18 cellular contexts compared by ENCODE assay signal in the genomic region with DNA sequence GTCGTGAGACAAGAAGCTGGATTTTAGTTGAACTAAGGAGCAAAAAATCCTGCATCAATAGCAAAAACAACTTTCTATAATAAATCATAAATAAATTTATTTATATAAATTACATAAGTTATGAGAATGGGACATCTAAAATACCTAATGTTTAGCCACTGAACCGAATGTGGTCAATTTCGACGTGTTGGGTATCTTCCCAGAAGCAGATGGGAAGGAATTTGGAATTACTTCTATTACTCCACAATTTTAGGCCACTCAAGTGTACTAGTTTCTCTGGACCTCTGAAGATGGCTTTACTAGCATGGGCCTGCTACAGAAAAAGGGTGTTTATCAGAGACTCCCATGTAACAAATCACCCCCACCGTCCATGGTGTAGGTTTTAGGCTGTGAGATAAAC.
DNase-seq lines count a peak whose midpoint lies in the region; ATAC-seq, FAIRE-seq and TF ChIP-seq lines count a peak whose summit lies in the region.
"Had no signal": no experiment of that assay in that cellular context is flagged by ENCODE, and none has a peak within 500 bp of the region (broad histone marks: within the 10 kb centered on the region; RNA-seq: fewer than 3 reads in every experiment).

No MANE protein-coding gene starts in this region.

- H3K9ac ChIP-seq in mammary epithelial cell (ENCODE audit: insufficient read depth, low read length) (no peak overlapping the region), keratinocyte (ENCODE audit: control insufficient read depth, extremely low read depth, insufficient read depth, low read length) (no peak overlapping the region), smooth muscle cell (ENCODE audit: low read depth) (peak overlapping the region; percentile 58)

- no peaks in the 10 kb centered on the region for H4K20me1 ChIP-seq in mammary epithelial cell (ENCODE audit: insufficient read depth, low read length)
- no peaks in the 10 kb centered on the region for H4K20me1 ChIP-seq in keratinocyte (ENCODE audit: control insufficient read depth, extremely low read depth, insufficient read depth, low read length)
- no peaks in the 10 kb centered on the region for H4K20me1 ChIP-seq in smooth muscle cell (ENCODE audit: low read depth)

- H3K9me3 ChIP-seq in breast epithelium (no peaks in the 10 kb centered on the region), mammary epithelial cell (replicated peaks; ENCODE audit: insufficient read depth, low read length) (no peaks in the 10 kb centered on the region), keratinocyte (ENCODE audit: control insufficient read depth, low read depth, low read length) (no peaks in the 10 kb centered on the region), smooth muscle cell (replicated peaks; ENCODE audit: low read depth) (no peaks in the 10 kb centered on the region)

- H3K4me2 ChIP-seq in mammary epithelial cell (ENCODE audit: insufficient read depth, low read depth, low read length) (no peak overlapping the region), keratinocyte (ENCODE audit: control insufficient read depth, extremely low read depth, insufficient read depth, low read depth, low read length) (peak overlapping the region; percentile 46), smooth muscle cell (peak overlapping the region; percentile 50)

- CTCF ChIA-PET in MCF 10A (lab: Yijun Ruan, JAX) (interaction anchor here (1.3 kb wide), 1 partner anchor 18 kb away, joined by 8 read pairs; no protein-coding TSS in a partner anchor), mammary epithelial cell (lab: Charles Lee; ENCODE audit: low non-redundant PET) (no interaction called here)

- no peaks in the 10 kb centered on the region for H3K4me1 ChIP-seq in breast epithelium
- peaks cover 22% of the 10 kb centered on the region for H3K4me1 ChIP-seq in mammary epithelial cell (ENCODE audit: insufficient read depth, low read length)
- H3K4me1 ChIP-seq in keratinocyte (ENCODE audit: control insufficient read depth, extremely low read depth, insufficient read depth, low read length), result peaks cover 39% of the 10 kb centered on the region
- H3K4me1 ChIP-seq in smooth muscle cell (ENCODE audit: low read depth), result peaks cover 24% of the 10 kb centered on the region

- H3K36me3 ChIP-seq in breast epithelium (no peaks in the 10 kb centered on the region), mammary epithelial cell (ENCODE audit: insufficient read depth, low read length) (no peaks in the 10 kb centered on the region), keratinocyte (ENCODE audit: control insufficient read depth in 2 of 2, extremely low read depth in 1 of 2, insufficient read depth in 2 of 2, low read length in 2 of 2) (no peaks in the 10 kb centered on the region), smooth muscle cell (ENCODE audit: low read depth) (no peaks in the 10 kb centered on the region)

- intact Hi-C loops in MCF 10A (cut with micrococcal nuclease) (no loop called here), breast epithelium (cut with DNase I; ENCODE audit: low total_unique reads) (no loop called here), mammary epithelial cell (cut with micrococcal nuclease) (loop anchor here (1.0 kb wide), 1 partner anchor 12 kb away; no protein-coding TSS in a partner anchor)

- no peak for DNase-seq in MCF 10A (ENCODE audit: unreplicated experiment)
- no peak for DNase-seq in breast epithelium (ENCODE audit: low spot score in 2 of 2)
- DNase-seq in mammary epithelial cell, result no peak
- no peak for DNase-seq in keratinocyte (ENCODE audit: low read depth, low spot score)
- no peak for DNase-seq in smooth muscle cell (lab: John Stamatoyannopoulos, UW; ENCODE audit: unreplicated experiment)
- DNase-seq in anterior cingulate cortex (lab: John Stamatoyannopoulos, UW), result no peak
- DNase-seq: 8988T; activated CD4-positive, alpha-beta memory T cell treated with anti-CD3 and anti-CD28 coated beads for 36 hours; NCI-H2029; NCI-H446 treated with DMSO at 0.1 percent for 48 hours; RPMI8226; SW 1271 had no signal

- H3K4me3 ChIP-seq in breast epithelium (no peak overlapping the region), mammary epithelial cell (replicated peaks in 1 of 3; ENCODE audit: insufficient read depth in 1 of 3, low read depth in 2 of 3, low read length in 3 of 3) (no peak overlapping the region), keratinocyte (ENCODE audit: control insufficient read depth in 2 of 3, extremely low read depth in 1 of 3, insufficient read depth in 2 of 3, low read depth in 1 of 3, low read length in 3 of 3) (no peak overlapping the region), smooth muscle cell (no peak overlapping the region)

- H2AFZ ChIP-seq in mammary epithelial cell (ENCODE audit: low read depth, low read length) (peak overlapping the region; percentile 4), keratinocyte (ENCODE audit: control insufficient read depth, low read length) (no peak overlapping the region), smooth muscle cell (ENCODE audit: low read depth) (peak overlapping the region; percentile 34)

- H3K4me1 Mint-ChIP-seq in MCF 10A (ENCODE audit: insufficient read depth, unreplicated experiment), result peaks cover 6% of the 10 kb centered on the region

- dilution Hi-C loops in mammary epithelial cell (cut with HindIII; ENCODE audit: low sequenced_read_pairs) (no loop called here), keratinocyte (cut with MboI; ENCODE audit: extremely low pct_ligation_motif_present, low sequenced_read_pairs) (no loop called here)

- WGBS in mammary epithelial cell (ENCODE audit: low coverage, missing lambda C conversion rate), result 37% methylated on average over 5 of the region's 5 CpGs
- 59% methylated on average over 5 of the region's 5 CpGs for WGBS in smooth muscle cell (ENCODE audit: low lambda C conversion rate)

- no peak for TF ChIP-seq POLR2A in breast epithelium (IDR thresholded peaks at IDR 0.05)

- no peak overlapping the region for H3K4me3 Mint-ChIP-seq in MCF 10A (ENCODE audit: unreplicated experiment)
- H3K4me3 Mint-ChIP-seq: activated CD4-positive, alpha-beta memory T cell treated with anti-CD3 and anti-CD28 coated beads for 36 hours; activated naive CD4-positive, alpha-beta T cell treated with anti-CD3 and anti-CD28 coated beads for 36 hours; natural killer cell treated with Interleukin-12 subunit alpha and Interleukin-12 subunit beta and Interleukin-15 and Interleukin-18, amount 100 ng/mL, for 72 hours; stimulated activated effector memory CD8-positive, alpha-beta T cell treated with anti-CD3 and anti-CD28 coated beads, Interleukin-12 subunit alpha, Interleukin-12 subunit beta, amount 100 ng/mL, for 72 hours had no signal

- TF ChIP-seq CTCF in MCF 10A (IDR thresholded peaks at IDR 0.05; ENCODE audit: unreplicated experiment) (no peak), breast epithelium (IDR thresholded peaks at IDR 0.05) (no peak), mammary epithelial cell (conservative IDR thresholded peaks at IDR 0.05 in 1 of 2, IDR thresholded peaks at IDR 0.05 in 1 of 2; ENCODE audit: extremely low read depth in 1 of 2, insufficient read depth in 1 of 2, low read depth in 1 of 2, low read length in 2 of 2) (no peak), keratinocyte (optimal IDR thresholded peaks at IDR 0.05 in 1 of 3, IDR thresholded peaks at IDR 0.05 in 1 of 3, conservative IDR thresholded peaks at IDR 0.05 in 1 of 3; ENCODE audit: extremely low read depth in 1 of 3, insufficient read depth in 2 of 3, low read length in 3 of 3) (no peak), smooth muscle cell (IDR thresholded peaks at IDR 0.05; ENCODE audit: borderline replicate concordance, insufficient read depth, poor library complexity, severe bottlenecking) (no peak)

- POLR2A ChIA-PET in MCF 10A (lab: Yijun Ruan, JAX), result interaction anchor here (1.2 to 1.4 kb wide), 4 partner anchors 8 to 17 kb away, joined by 3 read pairs; no protein-coding TSS in a partner anchor

- H3F3A ChIP-seq in smooth muscle cell (ENCODE audit: low read depth), result no peaks in the 10 kb centered on the region

- no peaks in the 10 kb centered on the region for H3K27me3 Mint-ChIP-seq in MCF 10A (ENCODE audit: insufficient read depth, unreplicated experiment)
- H3K27me3 Mint-ChIP-seq: activated CD4-positive, alpha-beta memory T cell treated with anti-CD3 and anti-CD28 coated beads for 36 hours had no signal

- no peaks in the 10 kb centered on the region for H3K36me3 Mint-ChIP-seq in MCF 10A (ENCODE audit: insufficient read depth, unreplicated experiment)
- H3K36me3 Mint-ChIP-seq: activated CD4-positive, alpha-beta memory T cell treated with anti-CD3 and anti-CD28 coated beads for 36 hours; natural killer cell treated with Interleukin-12 subunit alpha and Interleukin-12 subunit beta and Interleukin-15 and Interleukin-18, amount 100 ng/mL, for 72 hours; stimulated activated effector memory CD8-positive, alpha-beta T cell treated with anti-CD3 and anti-CD28 coated beads, Interleukin-12 subunit alpha, Interleukin-12 subunit beta, amount 100 ng/mL, for 72 hours had no signal

- no peaks in the 10 kb centered on the region for H3K9me3 Mint-ChIP-seq in MCF 10A (ENCODE audit: unreplicated experiment)
- H3K9me3 Mint-ChIP-seq: activated CD4-positive, alpha-beta memory T cell treated with anti-CD3 and anti-CD28 coated beads for 36 hours; activated naive CD4-positive, alpha-beta T cell treated with anti-CD3 and anti-CD28 coated beads for 36 hours; natural killer cell treated with Interleukin-12 subunit alpha and Interleukin-12 subunit beta and Interleukin-15 and Interleukin-18, amount 100 ng/mL, for 72 hours; stimulated activated effector memory CD8-positive, alpha-beta T cell treated with anti-CD3 and anti-CD28 coated beads, Interleukin-12 subunit alpha, Interleukin-12 subunit beta, amount 100 ng/mL, for 72 hours had no signal

- TSS peak; percentile 36 for BruUV-seq in MCF 10A (replicated peaks; lab: Mats Ljungman, UMichigan)
- TSS peak; percentile 62 for BruUV-seq in mammary epithelial cell (replicated peaks; lab: Mats Ljungman, UMichigan)

- FAIRE-seq in keratinocyte (lab: Jason Lieb, UNC), result no peak
- FAIRE-seq: islet of Langerhans had no signal

- no peaks in the 10 kb centered on the region for H3K9me1 ChIP-seq in keratinocyte (ENCODE audit: control insufficient read depth, extremely low read depth, insufficient read depth, low read length)

- H3K27ac ChIP-seq in breast epithelium, result no peak overlapping the region
- H3K27ac ChIP-seq in mammary epithelial cell (ENCODE audit: insufficient read depth, low read depth, low read length), result peak overlapping the region; percentile 81
- peak overlapping the region; percentile 82 for H3K27ac ChIP-seq in keratinocyte (ENCODE audit: control insufficient read depth, insufficient read depth, low read length)
- peak overlapping the region; percentile 91 for H3K27ac ChIP-seq in smooth muscle cell (ENCODE audit: low read depth)

- in situ Hi-C loops in mammary epithelial cell (cut with MboI; ENCODE audit: low sequenced_read_pairs in 2 of 2), result no loop called here

- H3K27ac Mint-ChIP-seq in MCF 10A (ENCODE audit: low read depth, unreplicated experiment), result peak overlapping the region; percentile 83
- H3K27ac Mint-ChIP-seq: activated CD4-positive, alpha-beta memory T cell treated with anti-CD3 and anti-CD28 coated beads for 36 hours; activated naive CD4-positive, alpha-beta T cell treated with anti-CD3 and anti-CD28 coated beads for 36 hours; natural killer cell treated with Interleukin-12 subunit alpha and Interleukin-12 subunit beta and Interleukin-15 and Interleukin-18, amount 100 ng/mL, for 72 hours; stimulated activated effector memory CD8-positive, alpha-beta T cell treated with anti-CD3 and anti-CD28 coated beads, Interleukin-12 subunit alpha, Interleukin-12 subunit beta, amount 100 ng/mL, for 72 hours had no signal

- ATAC-seq in HG03045 (IDR thresholded peaks at IDR 0.05; ENCODE audit: unreplicated experiment) (no peak), HG03139 (IDR thresholded peaks at IDR 0.05; ENCODE audit: unreplicated experiment) (no peak)
- ATAC-seq: natural killer cell treated with Interleukin-12 subunit alpha and Interleukin-12 subunit beta and Interleukin-15 and Interleukin-18, amount 100 ng/mL, for 72 hours; stimulated activated effector memory CD8-positive, alpha-beta T cell treated with anti-CD3 and anti-CD28 coated beads, Interleukin-12 subunit alpha, Interleukin-12 subunit beta, amount 100 ng/mL, for 72 hours had no signal

- H3K79me2 ChIP-seq in mammary epithelial cell (ENCODE audit: insufficient read depth, low read length) (no peaks in the 10 kb centered on the region), keratinocyte (ENCODE audit: control insufficient read depth, insufficient read depth, low read length) (no peaks in the 10 kb centered on the region), smooth muscle cell (ENCODE audit: low read depth) (no peaks in the 10 kb centered on the region)

- H3K27me3 ChIP-seq in breast epithelium (no peaks in the 10 kb centered on the region), mammary epithelial cell (ENCODE audit: insufficient read depth, low read length) (no peaks in the 10 kb centered on the region), keratinocyte (ENCODE audit: control insufficient read depth, extremely low read depth, insufficient read depth, low read length) (no peaks in the 10 kb centered on the region), smooth muscle cell (ENCODE audit: low read depth) (no peaks in the 10 kb centered on the region)

Comparison
In these comparisons a context has a peak if more than half of its experiments do, and no peak if none do; other contexts are left out.
1. H3K27ac ChIP-seq: peak in mammary epithelial cell (single experiment), keratinocyte (single experiment) and smooth muscle cell (single experiment); none in breast epithelium (0 of 2).